In genomic region chr13:27271572-27272096, GRCh38 we compare ENCODE assay signal across 8 cellular contexts. TPM values are rescaled to one million over a fixed set of nuclear protein-coding genes. Genes with fewer than 3 reads are reported as not detected.
DNase-seq lines count a peak whose midpoint lies in the region; ATAC-seq and TF ChIP-seq lines count a peak whose summit lies in the region.

No MANE protein-coding gene starts in this region.

- CTCF ChIA-PET in AG04449 (lab: Yijun Ruan, JAX): interaction anchor here (0.7 to 2.7 kb wide), 9 partner anchors 9 to 286 kb away, joined by 3 to 13 read pairs (median 6); no protein-coding TSS in a partner anchor

- no peaks in the 10 kb centered on the region for H3K27me3 ChIP-seq in MG63
- H3K27me3 ChIP-seq in ectodermal cell (ENCODE audit: control insufficient read depth, insufficient read depth, low read length, poor library complexity, severe bottlenecking): peaks cover 37% of the 10 kb centered on the region

- intact Hi-C loops in posterior vena cava (cut with DNase I): loop anchor here (5.0 to 10.0 kb wide), 3 partner anchors 83 to 287 kb away; partner anchors contain the start of gene USP12 (in 1 of the 2)

- no peaks in the 10 kb centered on the region for H3K4me1 ChIP-seq in ectodermal cell (ENCODE audit: control insufficient read depth, insufficient read depth, low read length)

- H3K27me3 Mint-ChIP-seq in nephron (ENCODE audit: low read depth): peaks cover 12% of the 10 kb centered on the region

- TF ChIP-seq CTCF in AG04449 (IDR thresholded peaks at IDR 0.05; ENCODE audit: insufficient read depth, low read length, missing control alignments) (no peak), nephron (IDR thresholded peaks at IDR 0.05; ENCODE audit: unreplicated experiment in 3 of 3) (no peak)

- no peaks in the 10 kb centered on the region for H3K9me3 Mint-ChIP-seq in nephron

- H3K36me3 ChIP-seq in MG63 (peaks cover 12% of the 10 kb centered on the region), ectodermal cell (ENCODE audit: control insufficient read depth, insufficient read depth, low read length) (no peaks in the 10 kb centered on the region)

- 76 to 80% methylated on average over 15 of the region's 15 CpGs for WGBS in ectodermal cell, 2 experiments

- H3K4me3 ChIP-seq in AG04449 (ENCODE audit: low read depth, low read length) (peak overlapping the region; percentile 86), MG63 (peak overlapping the region; percentile 62), ectodermal cell (ENCODE audit: insufficient read depth, low read depth, low read length) (peak overlapping the region; percentile 64)

- no peaks in the 10 kb centered on the region for H3K36me3 Mint-ChIP-seq in nephron (ENCODE audit: low read depth)

- H3K27ac Mint-ChIP-seq in nephron: peak overlapping the region; percentile 77 to 90 (median 84)

- no peak for TF ChIP-seq POLR2A in GM18505 (IDR thresholded peaks at IDR 0.05; ENCODE audit: borderline replicate concordance, extremely low read depth, insufficient read depth, insufficient read length)

- POLR2A ChIA-PET in AG04449 (lab: Yijun Ruan, JAX): no interaction called here

- ATAC-seq in HG02588 (IDR thresholded peaks at IDR 0.05; ENCODE audit: unreplicated experiment): no peak
- ATAC-seq in GM19328 (IDR thresholded peaks at IDR 0.05; ENCODE audit: unreplicated experiment): no peak
- ATAC-seq in GM18505 (IDR thresholded peaks at IDR 0.05; ENCODE audit: unreplicated experiment): no peak

- no peaks in the 10 kb centered on the region for H3K9me3 ChIP-seq in MG63
- no peaks in the 10 kb centered on the region for H3K9me3 ChIP-seq in ectodermal cell (ENCODE audit: control insufficient read depth, low read length)

- H3K27ac ChIP-seq in ectodermal cell (ENCODE audit: insufficient read depth, low read depth, low read length, poor library complexity, severe bottlenecking): no peak overlapping the region

- DNase-seq in AG04449 (ENCODE audit: low read depth, low spot score): no peak
- DNase-seq in MG63: no peak
- no peak for DNase-seq in posterior vena cava (ENCODE audit: low spot score)

- peaks cover 51% of the 10 kb centered on the region for H3K4me1 Mint-ChIP-seq in nephron

- peak overlapping the region; percentile 92 to 95 (median 92) for H3K4me3 Mint-ChIP-seq in nephron

RNA-seq across cellular contexts. Expression of gene RASL11A, which starts 1.0 kb away (rescaled TPM):
- total RNA-seq in MG63 (2014; rRNA removed; shearing (Covaris generic); ENCODE audit: low replicate concordance): 19.9 and 25.8 TPM in 2 replicates
- 0.65 TPM for polyA plus RNA-seq in ectodermal cell (2013, experiment 1 of 4)
- polyA plus RNA-seq in ectodermal cell (2013, experiment 2 of 4): 0.68 TPM
- 0.59 TPM for polyA plus RNA-seq in ectodermal cell (2013, experiment 3 of 4)
- 1.6 TPM for polyA plus RNA-seq in ectodermal cell (2013, experiment 4 of 4)
- total RNA-seq in posterior vena cava: 10 to 100 TPM; 39.7 to 46.4 TPM

RNA-seq across cellular contexts. Expression of gene RPL21, which starts 20.3 kb away (rescaled TPM):
- total RNA-seq in MG63 (2014; rRNA removed; shearing (Covaris generic); ENCODE audit: low replicate concordance): 1,701 and 2,215 TPM in 2 replicates
- polyA plus RNA-seq in ectodermal cell (2013, experiment 1 of 4): 1,675 TPM
- polyA plus RNA-seq in ectodermal cell (2013, experiment 2 of 4): 1,771 TPM
- 2,287 TPM for polyA plus RNA-seq in ectodermal cell (2013, experiment 3 of 4)
- polyA plus RNA-seq in ectodermal cell (2013, experiment 4 of 4): 2,488 TPM
- 100 to 1,000 TPM; 904 to 954 TPM for total RNA-seq in posterior vena cava
